ENCODE assay signal across 8 cellular contexts in the genomic region with DNA sequence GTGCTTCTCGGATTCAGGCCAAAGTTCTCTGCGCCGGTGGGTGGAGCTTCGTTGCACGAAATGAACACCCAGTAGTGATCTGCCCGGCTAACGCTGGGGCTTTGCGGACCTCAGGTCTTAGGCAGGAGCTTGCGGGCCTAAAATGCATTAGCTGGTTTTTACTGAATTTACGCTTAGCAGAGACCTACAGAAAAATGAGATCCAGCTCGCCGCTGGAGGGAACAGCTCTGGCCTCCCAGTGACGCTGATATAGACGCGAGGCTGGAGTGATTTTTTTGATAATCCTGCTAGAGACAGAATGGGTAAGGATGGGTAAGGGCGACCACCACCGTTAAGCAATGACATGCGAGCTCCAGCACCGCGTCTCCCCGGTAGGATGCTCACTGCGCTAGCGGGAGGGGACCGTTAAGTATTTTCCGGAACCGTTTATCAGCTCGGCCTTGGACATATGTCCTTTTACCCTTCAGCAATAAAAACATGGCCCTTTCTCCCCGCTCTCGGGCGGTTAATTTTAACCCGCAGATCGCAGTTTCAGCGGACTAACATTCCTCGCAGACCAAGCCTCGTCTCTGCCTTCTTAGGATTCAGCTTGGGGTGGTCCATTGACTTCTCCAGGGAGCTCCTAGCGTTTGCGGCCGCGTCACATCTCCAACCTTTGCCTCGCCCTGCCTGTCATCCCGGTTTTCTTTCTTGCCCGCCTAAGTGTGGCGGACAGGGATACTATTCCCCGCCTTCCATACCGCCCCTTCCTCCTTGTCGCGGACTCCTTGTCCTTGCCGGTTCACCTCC.
DNase-seq lines count a peak whose midpoint lies in the region; ATAC-seq, FAIRE-seq and TF ChIP-seq lines count a peak whose summit lies in the region.

No MANE protein-coding gene starts in this region.

- peak overlapping the region; percentile 52 for H2AFZ ChIP-seq in endothelial cell of umbilical vein (ENCODE audit: low read depth, low read length)

- TF ChIP-seq CTCF in GM10248 (IDR thresholded peaks at IDR 0.05; ENCODE audit: control extremely low read depth, extremely low read depth, low read depth, missing control alignments) (no peak), endothelial cell of umbilical vein (IDR thresholded peaks at IDR 0.05; ENCODE audit: extremely low read depth in 1 of 2, insufficient read depth in 1 of 2, low read depth in 1 of 2, low read length in 2 of 2) (no peak), tibial nerve (IDR thresholded peaks at IDR 0.05) (no peak)

- CTCF ChIA-PET in GM10248 (lab: Yijun Ruan, JAX) (interaction anchor here (1.0 to 2.0 kb wide), 2 partner anchors 34 to 42 kb away, joined by 3 to 4 read pairs; no protein-coding TSS in a partner anchor), endothelial cell of umbilical vein (lab: Charles Lee) (interaction anchor here (1.4 kb wide), 1 partner anchor 28 kb away, joined by 5 read pairs; no protein-coding TSS in a partner anchor)

- no peak for ATAC-seq in GM19023 (IDR thresholded peaks at IDR 0.05; ENCODE audit: unreplicated experiment)
- no peak for ATAC-seq in GM21515 (IDR thresholded peaks at IDR 0.05; ENCODE audit: unreplicated experiment)

- no peaks in the 10 kb centered on the region for H3K9me1 ChIP-seq in endothelial cell of umbilical vein (replicated peaks; ENCODE audit: control insufficient read depth, extremely low read depth, insufficient read depth, low read length)

- H3K4me1 ChIP-seq in endothelial cell of umbilical vein (ENCODE audit: control insufficient read depth, extremely low read depth, insufficient read depth, low read length): no peaks in the 10 kb centered on the region
- peaks cover 0 to 15% (median 0%) of the 10 kb centered on the region in 4 donors for H3K4me1 ChIP-seq in tibial nerve

- TF ChIP-seq EP300 in tibial nerve (IDR thresholded peaks at IDR 0.05): no peak

- H3K27me3 ChIP-seq in endothelial cell of umbilical vein (ENCODE audit: control insufficient read depth in 2 of 2, insufficient read depth in 2 of 2, low read length in 2 of 2): peaks cover 29 to 35% of the 10 kb centered on the region in 2 experiments
- peaks cover 0 to 63% of the 10 kb centered on the region in 2 donors for H3K27me3 ChIP-seq in tibial nerve

- DNase-seq in GM10248 (ENCODE audit: extremely low spot score) (peak; percentile 40), NCI-H82 treated with DMSO at 0.1 percent for 48 hours (lab: John Stamatoyannopoulos, UW; ENCODE audit: unreplicated experiment) (peak; percentile 25), endothelial cell of umbilical vein (ENCODE audit: low read depth, low spot score) (no peak), nucleus accumbens (lab: John Stamatoyannopoulos, UW) (peak in 32 of 56 donors; percentile 4 to 69 (median 30)), tibial nerve (ENCODE audit: low spot score in 2 of 2) (no peak), kidney glomerular epithelial cell (lab: John Stamatoyannopoulos, UW) (no peak)

- H3K9ac ChIP-seq in endothelial cell of umbilical vein (replicated peaks; ENCODE audit: extremely low read depth, insufficient read depth, low read length): no peak overlapping the region

- TF ChIP-seq POLR2A in endothelial cell of umbilical vein (IDR thresholded peaks at IDR 0.05; ENCODE audit: low read depth, low read length) (no peak), tibial nerve (IDR thresholded peaks at IDR 0.05) (no peak)

- WGBS in tibial nerve, 2 donors: 1 to 2% methylated on average over 47 to 48 of the region's 48 CpGs

- peak overlapping the region; percentile 60 for H3K4me2 ChIP-seq in endothelial cell of umbilical vein (ENCODE audit: insufficient read depth, low read length)

- no peak for FAIRE-seq in endothelial cell of umbilical vein (lab: Jason Lieb, UNC)

- no TSS peak for BruUV-seq in endothelial cell of umbilical vein (replicated peaks; lab: Mats Ljungman, UMichigan)

- H3K4me3 ChIP-seq in endothelial cell of umbilical vein (replicated peaks in 1 of 3; ENCODE audit: insufficient read depth in 1 of 3, low read depth in 1 of 3, low read length in 3 of 3) (peak overlapping the region; percentile 5 to 27 (median 21)), tibial nerve (peak overlapping the region in 2 of 4 donors; percentile 26 to 40)

- POLR2A ChIA-PET in GM10248 (lab: Yijun Ruan, JAX): interaction anchor here (0.6 kb wide), 1 partner anchor 19 kb away, joined by 3 read pairs; no protein-coding TSS in a partner anchor
- POLR2A ChIA-PET in endothelial cell of umbilical vein (lab: Charles Lee): no interaction called here

- H4K20me1 ChIP-seq in endothelial cell of umbilical vein (replicated peaks; ENCODE audit: control insufficient read depth, extremely low read depth, insufficient read depth, low read length): no peaks in the 10 kb centered on the region

- no peaks in the 10 kb centered on the region for H3K9me3 ChIP-seq in endothelial cell of umbilical vein (replicated peaks; ENCODE audit: control insufficient read depth, insufficient read depth, low read length)
- no peaks in the 10 kb centered on the region for H3K9me3 ChIP-seq in tibial nerve

- intact Hi-C loops in endothelial cell of umbilical vein (cut with micrococcal nuclease): no loop called here

- H3K79me2 ChIP-seq in endothelial cell of umbilical vein (ENCODE audit: control insufficient read depth, insufficient read depth, low read length): no peaks in the 10 kb centered on the region

- H3K36me3 ChIP-seq in endothelial cell of umbilical vein (ENCODE audit: control insufficient read depth in 2 of 2, extremely low read depth in 1 of 2, insufficient read depth in 2 of 2, low read length in 2 of 2) (no peaks in the 10 kb centered on the region), tibial nerve (no peaks in the 10 kb centered on the region)

- no peak overlapping the region for H3K27ac ChIP-seq in endothelial cell of umbilical vein (ENCODE audit: insufficient read depth, low read depth, low read length)
- no peak overlapping the region for H3K27ac ChIP-seq in tibial nerve

- dilution Hi-C loops in endothelial cell of umbilical vein (cut with MboI; ENCODE audit: extremely low pct_ligation_motif_present, low sequenced_read_pairs): no loop called here

TF ChIP-seq in endothelial cell of umbilical vein, 7 proteins besides CTCF, POLR2A, EP300 and RAD21:
- TF ChIP-seq GATA2 (IDR thresholded peaks at IDR 0.05; ENCODE audit: insufficient read depth, insufficient read length, low read depth, low read length) (no peak), JUN (IDR thresholded peaks at IDR 0.05; ENCODE audit: borderline replicate concordance, insufficient read depth, insufficient read length, low read depth) (no peak), POLR2AphosphoS5 (IDR thresholded peaks at IDR 0.05; ENCODE audit: insufficient read depth, low read depth, low read length) (no peak), MYC (IDR thresholded peaks at IDR 0.05; ENCODE audit: low read depth, low read length) (no peak), EZH2 (IDR thresholded peaks at IDR 0.05; ENCODE audit: borderline replicate concordance, low read depth, low read length, severe bottlenecking) (no peak), FOS (IDR thresholded peaks at IDR 0.05; ENCODE audit: borderline replicate concordance, insufficient read depth, low read length) (no peak)
- TF ChIP-seq, protein P1, sequence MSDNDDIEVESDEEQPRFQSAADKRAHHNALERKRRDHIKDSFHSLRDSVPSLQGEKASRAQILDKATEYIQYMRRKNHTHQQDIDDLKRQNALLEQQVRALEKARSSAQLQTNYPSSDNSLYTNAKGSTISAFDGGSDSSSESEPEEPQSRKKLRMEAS (IDR thresholded peaks at IDR 0.05; ENCODE audit: insufficient read depth, insufficient read length): no peak
TF ChIP-seq in endothelial cell of umbilical vein: peak in this region for 0.

Comparison
In these comparisons a context has a peak if more than half of its experiments do, and no peak if none do; other contexts are left out.
1. DNase-seq: peak in GM10248 (single experiment), NCI-H82 treated with DMSO at 0.1 percent for 48 hours (single experiment) and nucleus accumbens (32 of 56); none in endothelial cell of umbilical vein (single experiment), tibial nerve (0 of 2) and kidney glomerular epithelial cell (single experiment).